ENCODE assay signal across 9 cellular contexts in the genomic region with DNA sequence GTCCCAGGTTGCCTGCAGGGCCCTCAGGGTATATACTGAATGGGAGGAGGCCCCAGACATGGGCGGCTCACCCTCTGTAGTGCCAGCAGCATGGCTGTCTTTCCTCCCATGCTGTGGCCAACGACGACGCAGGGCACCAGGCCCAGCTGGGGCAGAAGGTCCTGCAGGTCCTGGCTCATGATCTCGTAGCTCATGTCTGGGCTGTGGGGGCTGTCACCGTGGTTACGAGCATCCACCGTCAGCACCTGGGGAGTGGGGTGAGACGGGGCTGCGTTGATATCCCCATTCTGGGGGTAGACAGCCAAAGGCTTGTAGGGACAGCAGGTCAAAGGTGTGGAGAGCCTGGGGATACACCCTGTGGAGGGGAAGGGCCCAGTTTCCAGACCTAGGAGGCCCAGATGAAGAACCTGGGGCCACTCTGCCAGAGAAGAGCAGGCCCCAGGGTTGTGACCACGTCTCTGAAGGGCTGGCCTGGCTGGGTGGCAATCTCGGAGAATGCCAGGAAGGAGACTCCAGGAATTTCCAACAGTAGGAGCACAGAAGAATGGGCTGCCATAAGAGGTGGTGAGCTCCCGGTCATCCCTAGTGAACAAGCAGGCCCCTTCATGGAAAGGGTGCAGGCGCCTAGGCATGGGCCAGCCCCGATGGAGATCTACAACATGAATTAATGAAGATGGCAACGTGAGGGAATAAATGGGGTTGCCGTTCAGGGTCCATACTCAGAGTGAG. TPM values are rescaled to one million over a fixed set of nuclear protein-coding genes. Genes with fewer than 3 reads are reported as not detected.
DNase-seq lines count a peak whose midpoint lies in the region; TF ChIP-seq lines count a peak whose summit lies in the region.
"Had no signal": no experiment of that assay in that cellular context is flagged by ENCODE, and none has a peak within 500 bp of the region (broad histone marks: within the 10 kb centered on the region; RNA-seq: fewer than 3 reads in every experiment).

No MANE protein-coding gene starts in this region.

- peaks cover 34% of the 10 kb centered on the region for H3K4me1 Mint-ChIP-seq in nephron progenitor cell

- H4K20me1 ChIP-seq in BLaER1 treated with 17β-estradiol and CSF1 and Interleukin-3, amounts not matched to agents 10 nM and 100 nM, result peaks cover 9 to 32% (median 22%) of the 10 kb centered on the region in 11 experiments; a peak in 20 of 22 replicates

- peak overlapping the region in 7 of 11 experiments; percentile 13 to 97 (median 90); a peak in 9 of 22 replicates for H3K27ac ChIP-seq in BLaER1 treated with 17β-estradiol and CSF1 and Interleukin-3, amounts not matched to agents 10 nM and 100 nM
- H3K27ac ChIP-seq in ectodermal cell (ENCODE audit: insufficient read depth, low read depth, low read length, poor library complexity, severe bottlenecking), result no peak overlapping the region

- peak overlapping the region; percentile 84 to 93 (median 89); a peak in 20 of 22 replicates for H3K9ac ChIP-seq in BLaER1 treated with 17β-estradiol and CSF1 and Interleukin-3, amounts not matched to agents 10 nM and 100 nM

- H3K9me3 Mint-ChIP-seq in nephron progenitor cell, result no peaks in the 10 kb centered on the region

- H3K4me2 ChIP-seq in BLaER1 treated with 17β-estradiol and CSF1 and Interleukin-3, amounts not matched to agents 10 nM and 100 nM, result peak overlapping the region; percentile 83 to 99 (median 97)

- H3K27me3 Mint-ChIP-seq in nephron progenitor cell (ENCODE audit: low read depth, poor library complexity), result peaks cover 6% of the 10 kb centered on the region

- no peaks in the 10 kb centered on the region for H3K9me3 ChIP-seq in BLaER1 treated with 17β-estradiol and CSF1 and Interleukin-3, amounts not matched to agents 10 nM and 100 nM (replicated peaks in 1 of 11)
- H3K9me3 ChIP-seq in MG63 (no peaks in the 10 kb centered on the region), ectodermal cell (ENCODE audit: control insufficient read depth, low read length) (no peaks in the 10 kb centered on the region)

- peak overlapping the region; percentile 90 for H3K4me3 Mint-ChIP-seq in nephron progenitor cell

- 77 to 82% methylated on average over 17 of the region's 17 CpGs for WGBS in ectodermal cell, 2 experiments

- H3K36me3 ChIP-seq in BLaER1 treated with 17β-estradiol and CSF1 and Interleukin-3, amounts not matched to agents 10 nM and 100 nM, result peaks cover 6 to 24% (median 20%) of the 10 kb centered on the region in 11 experiments; a peak in 19 of 22 replicates
- peaks cover 3% of the 10 kb centered on the region; the same call in 1 of the 2 replicates for H3K36me3 ChIP-seq in MG63
- no peaks in the 10 kb centered on the region for H3K36me3 ChIP-seq in ectodermal cell (ENCODE audit: control insufficient read depth, insufficient read depth, low read length)

- peaks cover under 1 to 12% (median 8%) of the 10 kb centered on the region in 11 experiments; a peak in 19 of 22 replicates for H3K27me3 ChIP-seq in BLaER1 treated with 17β-estradiol and CSF1 and Interleukin-3, amounts not matched to agents 10 nM and 100 nM
- H3K27me3 ChIP-seq in MG63 (no peaks in the 10 kb centered on the region), ectodermal cell (ENCODE audit: control insufficient read depth, insufficient read depth, low read length, poor library complexity, severe bottlenecking) (no peaks in the 10 kb centered on the region)

- peak overlapping the region; percentile 77 to 95 (median 86) for H3K4me3 ChIP-seq in BLaER1 treated with 17β-estradiol and CSF1 and Interleukin-3, amounts not matched to agents 10 nM and 100 nM
- H3K4me3 ChIP-seq in MG63 (peak overlapping the region; percentile 67), ectodermal cell (ENCODE audit: insufficient read depth, low read depth, low read length) (peak overlapping the region; percentile 80)

- peaks cover 22 to 36% (median 32%) of the 10 kb centered on the region in 10 experiments for H3K4me1 ChIP-seq in BLaER1 treated with 17β-estradiol and CSF1 and Interleukin-3, amounts not matched to agents 10 nM and 100 nM
- peaks cover 19% of the 10 kb centered on the region for H3K4me1 ChIP-seq in ectodermal cell (ENCODE audit: control insufficient read depth, insufficient read depth, low read length)

- H3K36me3 Mint-ChIP-seq in nephron progenitor cell (ENCODE audit: low read depth), result peaks cover 6% of the 10 kb centered on the region

- TF ChIP-seq CTCF in nephron progenitor cell (IDR thresholded peaks at IDR 0.05), result no peak

- H3K27ac Mint-ChIP-seq in nephron progenitor cell, result peak overlapping the region; percentile 88

- DNase-seq in MG63, result no peak
- no peak for DNase-seq in nephron progenitor cell
- DNase-seq in NOMO-1 treated with dmso at 0.1 percent for 144 hours (lab: John Stamatoyannopoulos, UW; ENCODE audit: unreplicated experiment), result no peak
- DNase-seq in middle frontal gyrus (ENCODE audit: extremely low spot score, low spot score), result no peak
- DNase-seq in HuH-7 (ENCODE audit: low spot score), result no peak
- no peak for DNase-seq in DMS153 (lab: John Stamatoyannopoulos, UW)

RNA-seq across cellular contexts. Expression of gene ABHD11, which starts 0.9 kb away (rescaled TPM):
- total RNA-seq in MG63 (2014; rRNA removed; shearing (Covaris generic); ENCODE audit: low replicate concordance), result 5.0 and 16.7 TPM in 2 replicates
- polyA plus RNA-seq in ectodermal cell (2013, experiment 1 of 4), result 12.3 TPM
- polyA plus RNA-seq in ectodermal cell (2013, experiment 2 of 4), result 14.6 TPM
- polyA plus RNA-seq in ectodermal cell (2013, experiment 3 of 4), result 12.3 TPM
- polyA plus RNA-seq in ectodermal cell (2013, experiment 4 of 4), result 11.5 TPM

RNA-seq across cellular contexts. Expression of gene STX1A, which starts 18.2 kb away (rescaled TPM):
- total RNA-seq in MG63 (2014; rRNA removed; shearing (Covaris generic); ENCODE audit: low replicate concordance), result 3.8 and 7.8 TPM in 2 replicates
- polyA plus RNA-seq in ectodermal cell (2013, experiment 1 of 4), result 19.0 TPM
- polyA plus RNA-seq in ectodermal cell (2013, experiment 2 of 4), result 12.6 TPM
- 15.5 TPM for polyA plus RNA-seq in ectodermal cell (2013, experiment 3 of 4)
- 17.8 TPM for polyA plus RNA-seq in ectodermal cell (2013, experiment 4 of 4)

RNA-seq across cellular contexts. Expression of gene CLDN3, which starts 32.4 kb away (rescaled TPM):
- not detected in 2 replicates for total RNA-seq in MG63 (2014; rRNA removed; shearing (Covaris generic); ENCODE audit: low replicate concordance)
- 4.3 TPM for polyA plus RNA-seq in ectodermal cell (2013, experiment 1 of 4)
- 5.4 TPM for polyA plus RNA-seq in ectodermal cell (2013, experiment 2 of 4)
- 6.8 TPM for polyA plus RNA-seq in ectodermal cell (2013, experiment 3 of 4)
- 7.5 TPM for polyA plus RNA-seq in ectodermal cell (2013, experiment 4 of 4)
- total RNA-seq: subcutaneous adipose tissue had no signal

RNA-seq across cellular contexts. Expression of gene BUD23, which starts 54.3 kb away (rescaled TPM):
- total RNA-seq in MG63 (2014; rRNA removed; shearing (Covaris generic); ENCODE audit: low replicate concordance), result 88.8 and 104 TPM in 2 replicates
- 50.3 TPM for polyA plus RNA-seq in ectodermal cell (2013, experiment 1 of 4)
- polyA plus RNA-seq in ectodermal cell (2013, experiment 2 of 4), result 45.1 TPM
- polyA plus RNA-seq in ectodermal cell (2013, experiment 3 of 4), result 43.5 TPM
- polyA plus RNA-seq in ectodermal cell (2013, experiment 4 of 4), result 52.3 TPM

RNA-seq across cellular contexts. Expression of gene DNAJC30, which starts 54.4 kb away (rescaled TPM):
- total RNA-seq in MG63 (2014; rRNA removed; shearing (Covaris generic); ENCODE audit: low replicate concordance), result 5.6 and 6.8 TPM in 2 replicates
- 7.3 TPM for polyA plus RNA-seq in ectodermal cell (2013, experiment 1 of 4)
- polyA plus RNA-seq in ectodermal cell (2013, experiment 2 of 4), result 8.4 TPM
- 5.1 TPM for polyA plus RNA-seq in ectodermal cell (2013, experiment 3 of 4)
- 5.4 TPM for polyA plus RNA-seq in ectodermal cell (2013, experiment 4 of 4)
